13 cellular contexts compared by ENCODE assay signal in genomic region chr12:78035913-78036658, GRCh38.
A peak's percentile ranks its signal among the peaks of the same experiment; 100 is the strongest.
DNase-seq lines count a peak whose midpoint lies in the region; ATAC-seq and TF ChIP-seq lines count a peak whose summit lies in the region.
"Had no signal": no experiment of that assay in that cellular context is flagged by ENCODE, and none has a peak within 500 bp of the region (broad histone marks: within the 10 kb centered on the region; RNA-seq: fewer than 3 reads in every experiment).

No MANE protein-coding gene starts in this region.

- POLR2A ChIA-PET in SK-N-SH (lab: Yijun Ruan, JAX), result no interaction called here

- peaks cover 5 to 16% of the 10 kb centered on the region in 2 experiments for H3K36me3 ChIP-seq in SK-N-SH (replicated peaks in 1 of 2; ENCODE audit: control insufficient read depth in 1 of 2, insufficient read depth in 2 of 2, low read length in 1 of 2)
- peaks cover 10% of the 10 kb centered on the region for H3K36me3 ChIP-seq in osteoblast (ENCODE audit: insufficient read depth, low read length)

- no peaks in the 10 kb centered on the region for H3K9me2 ChIP-seq in SK-N-SH

- peaks cover 0 to 6% of the 10 kb centered on the region in 2 experiments; a peak in 3 of 4 replicates for H3K4me1 ChIP-seq in SK-N-SH (ENCODE audit: control insufficient read depth in 1 of 2, insufficient read depth in 2 of 2, low read depth in 1 of 2, low read length in 1 of 2)
- H3K4me1 ChIP-seq in osteoblast (ENCODE audit: insufficient read depth, low read length), result peaks cover 46% of the 10 kb centered on the region

- TF ChIP-seq RAD21 in SK-N-SH (IDR thresholded peaks at IDR 0.05; ENCODE audit: low read length), result no peak

- H3K9ac ChIP-seq in SK-N-SH, result no peak overlapping the region

- DNase-seq in HL-60 (ENCODE audit: low read depth in 1 of 2, low spot score in 1 of 2), result no peak
- DNase-seq in SK-N-SH, result peak; percentile 29
- DNase-seq in head of caudate nucleus, result peak in 39 of 42 donors; percentile 3 to 71 (median 33)
- DNase-seq in osteoblast (ENCODE audit: insufficient read length, low spot score, missing footprints), result no peak
- DNase-seq in NAMALWA (ENCODE audit: low spot score), result no peak
- DNase-seq in stimulated activated naive CD4-positive, alpha-beta T cell treated with Interleukin-2 at 50 U/mL for 16 hours (lab: John Stamatoyannopoulos, UW), result no peak
- no peak for DNase-seq in UCSD-AML1 (lab: John Stamatoyannopoulos, UW; ENCODE audit: unreplicated experiment)
- DNase-seq: central memory CD4-positive, alpha-beta T cell; H7; NCI-H1048 had no signal

- TF ChIP-seq CTCF in HL-60 (IDR thresholded peaks at IDR 0.05; ENCODE audit: insufficient read depth, low read length) (no peak), SK-N-SH (IDR thresholded peaks at IDR 0.05) (no peak), osteoblast (IDR thresholded peaks at IDR 0.05; ENCODE audit: extremely low read depth, low read depth, low read length) (no peak)

- H3K79me2 ChIP-seq in SK-N-SH (ENCODE audit: insufficient read depth) (no peaks in the 10 kb centered on the region), osteoblast (ENCODE audit: insufficient read depth, low read length) (peaks cover 13% of the 10 kb centered on the region)

- no peak overlapping the region for H2AFZ ChIP-seq in SK-N-SH (ENCODE audit: low read depth)
- peak overlapping the region; percentile 4 for H2AFZ ChIP-seq in osteoblast (ENCODE audit: low read length)

- H4K20me1 ChIP-seq in SK-N-SH (ENCODE audit: insufficient read depth) (no peaks in the 10 kb centered on the region), osteoblast (ENCODE audit: insufficient read depth, low read length) (no peaks in the 10 kb centered on the region)

- no peak for ATAC-seq in GM18517 (IDR thresholded peaks at IDR 0.05; ENCODE audit: unreplicated experiment)

- H3K9me3 ChIP-seq in SK-N-SH (no peaks in the 10 kb centered on the region), osteoblast (ENCODE audit: low read depth, low read length) (no peaks in the 10 kb centered on the region)

- no peaks in the 10 kb centered on the region for H3F3A ChIP-seq in SK-N-SH (replicated peaks; ENCODE audit: insufficient read depth)

- H3K27me3 ChIP-seq in HL-60 (ENCODE audit: insufficient read depth, poor library complexity, severe bottlenecking) (no peaks in the 10 kb centered on the region), SK-N-SH (ENCODE audit: insufficient read depth) (no peaks in the 10 kb centered on the region), osteoblast (ENCODE audit: insufficient read depth, low read length) (no peaks in the 10 kb centered on the region)

- WGBS in SK-N-SH (ENCODE audit: low lambda C conversion rate), result 72% methylated on average over 15 of the region's 15 CpGs

- CTCF ChIA-PET in SK-N-SH (lab: Yijun Ruan, JAX), result interaction anchor here (0.7 to 1.6 kb wide), 2 partner anchors 22 to 110 kb away, joined by 3 read pairs; no protein-coding TSS in a partner anchor

- intact Hi-C loops in head of caudate nucleus (cut with DNase I), result no loop called here

- peak overlapping the region; percentile 54; the same call in 1 of the 2 replicates for H3K27ac ChIP-seq in HL-60 (replicated peaks)
- no peak overlapping the region; a peak in 1 of 4 replicates for H3K27ac ChIP-seq in SK-N-SH (ENCODE audit: low read depth in 2 of 2, low read length in 1 of 2)
- peak overlapping the region; percentile 45 for H3K27ac ChIP-seq in osteoblast (ENCODE audit: low read depth, low read length)
- H3K27ac ChIP-seq: SK-N-MC, skin epidermis had no signal

- H3K4me3 ChIP-seq in HL-60 (replicated peaks; ENCODE audit: insufficient read depth, low read length) (no peak overlapping the region), SK-N-SH (ENCODE audit: low read depth in 2 of 2, low read length in 1 of 2) (peak overlapping the region in 1 of 2 experiments; percentile 39; a peak in 1 of 4 replicates), osteoblast (ENCODE audit: insufficient read depth, low read length) (peak overlapping the region; percentile 17)
- H3K4me3 ChIP-seq: SK-N-MC, skin epidermis had no signal

- peak overlapping the region; percentile 35; the same call in 1 of the 2 replicates for H3K4me2 ChIP-seq in SK-N-SH
- H3K4me2 ChIP-seq in osteoblast (ENCODE audit: insufficient read depth, low read length), result peak overlapping the region; percentile 64

- TF ChIP-seq EP300 in SK-N-SH (IDR thresholded peaks at IDR 0.05; ENCODE audit: borderline replicate concordance in 1 of 2, low read depth in 1 of 2, low read length in 1 of 2), result no peak

TF ChIP-seq in SK-N-SH, 30 proteins besides CTCF, POLR2A, EP300 and RAD21:
- no peak for TF ChIP-seq CHD2 (IDR thresholded peaks at IDR 0.05; ENCODE audit: low read length, partially characterized antibody)
- TF ChIP-seq MAX (IDR thresholded peaks at IDR 0.05; ENCODE audit: low read depth), result no peak
- TF ChIP-seq NFIC (IDR thresholded peaks at IDR 0.05; ENCODE audit: borderline replicate concordance), result no peak
- TF ChIP-seq JUND (IDR thresholded peaks at IDR 0.05), result no peak
- no peak for TF ChIP-seq MXI1 (IDR thresholded peaks at IDR 0.05; ENCODE audit: low read depth, low read length)
- no peak for TF ChIP-seq RXRA (IDR thresholded peaks at IDR 0.05; ENCODE audit: borderline replicate concordance, low read depth)
- TF ChIP-seq TEAD4 (IDR thresholded peaks at IDR 0.05; ENCODE audit: borderline replicate concordance, insufficient read depth), result no peak

Comparison
In these comparisons a context has a peak if more than half of its experiments do, and no peak if none do; other contexts are left out.
1. DNase-seq: peak in SK-N-SH (single experiment) and head of caudate nucleus (39 of 42); none in HL-60 (0 of 2), osteoblast (single experiment), NAMALWA (single experiment), stimulated activated naive CD4-positive, alpha-beta T cell treated with Interleukin-2 at 50 U/mL for 16 hours (single experiment) and UCSD-AML1 (single experiment).
2. H3K27ac ChIP-seq: peak in HL-60 (single experiment) and osteoblast (single experiment); none in SK-N-SH (0 of 2).